Comparison of ENCODE assay signal across 21 cellular contexts in genomic region chr4:182644326-182645050, GRCh38.
DNase-seq lines count a peak whose midpoint lies in the region; TF ChIP-seq lines count a peak whose summit lies in the region.
"Had no signal": no experiment of that assay in that cellular context is flagged by ENCODE, and none has a peak within 500 bp of the region (broad histone marks: within the 10 kb centered on the region; RNA-seq: fewer than 3 reads in every experiment).

No MANE protein-coding gene starts in this region.

- peaks cover 23% of the 10 kb centered on the region for H3K4me1 ChIP-seq in mesodermal cell (ENCODE audit: control insufficient read depth, insufficient read depth, low read length, poor library complexity, severe bottlenecking)
- no peaks in the 10 kb centered on the region for H3K4me1 ChIP-seq in transverse colon
- H3K4me1 ChIP-seq: adrenal gland had no signal

- CTCF ChIA-PET in AG04449 (lab: Yijun Ruan, JAX), result no interaction called here

- TF ChIP-seq CTCF in AG04449 (IDR thresholded peaks at IDR 0.05; ENCODE audit: insufficient read depth, low read length, missing control alignments) (no peak), brain (conservative IDR thresholded peaks at IDR 0.05) (no peak), transverse colon (IDR thresholded peaks at IDR 0.05) (no peak)

- intact Hi-C loops in transverse colon (cut with DNase I; ENCODE audit: low total_unique reads), result no loop called here

- peaks cover 8 to 26% (median 11%) of the 10 kb centered on the region in 5 experiments for H3K9me3 Mint-ChIP-seq in brain
- H3K9me3 Mint-ChIP-seq: effector memory CD8-positive, alpha-beta T cell had no signal

- no peaks in the 10 kb centered on the region for H3K27me3 Mint-ChIP-seq in brain
- H3K27me3 Mint-ChIP-seq: activated CD8-positive, alpha-beta memory T cell treated with anti-CD3 and anti-CD28 coated beads, Interleukin-2, amount 10 ng/mL, durations not matched to agents 7 days and 5 days; effector memory CD8-positive, alpha-beta T cell had no signal

- H3K9me3 ChIP-seq in mesodermal cell (ENCODE audit: control insufficient read depth, low read length) (peaks cover 12% of the 10 kb centered on the region), transverse colon (no peaks in the 10 kb centered on the region)
- H3K9me3 ChIP-seq: adrenal gland had no signal

- DNase-seq in AG04449 (ENCODE audit: low read depth, low spot score) (peak; percentile 29), HS-27A (ENCODE audit: low read depth) (peak; percentile 7), NCI-H2227 treated with DMSO at 0.1 percent for 48 hours (lab: John Stamatoyannopoulos, UW) (no peak), NCI-H82 treated with DMSO at 0.1 percent for 48 hours (lab: John Stamatoyannopoulos, UW; ENCODE audit: unreplicated experiment) (no peak), transverse colon (no peak), SKM-1 (lab: John Stamatoyannopoulos, UW; ENCODE audit: unreplicated experiment) (no peak)
- DNase-seq: activated CD4-positive, alpha-beta T cell treated with anti-CD3 and anti-CD28 coated beads for 36 hours; activated CD8-positive, alpha-beta memory T cell treated with anti-CD3 and anti-CD28 coated beads, Interleukin-2, amount 10 ng/mL, durations not matched to agents 7 days and 5 days; DMS79; effector memory CD8-positive, alpha-beta T cell; hippocampal formation; KG1; NCI-H1048; NCI-H2029 treated with DMSO at 0.1 percent for 48 hours; NCI-H510A treated with DMSO at 0.1 percent for 48 hours; stimulated activated CD4-positive, alpha-beta T cell treated with anti-CD3 and anti-CD28 coated beads, Interleukin-12 subunit alpha, Interleukin-12 subunit beta, amount 100 ng/mL, for 4 hours; stimulated activated CD8-positive, alpha-beta memory T cell treated with anti-CD3 and anti-CD28 coated beads, Interleukin-4, amount 100 ng/mL, for 48 hours had no signal

- peak overlapping the region in 3 of 5 experiments; percentile 18 to 95 (median 83) for H3K27ac Mint-ChIP-seq in brain
- H3K27ac Mint-ChIP-seq: activated CD4-positive, alpha-beta T cell treated with anti-CD3 and anti-CD28 coated beads for 36 hours; activated CD8-positive, alpha-beta memory T cell treated with anti-CD3 and anti-CD28 coated beads, Interleukin-2, amount 10 ng/mL, durations not matched to agents 7 days and 5 days; effector memory CD8-positive, alpha-beta T cell; memory B cell had no signal

- peaks cover 48% of the 10 kb centered on the region for H3K36me3 Mint-ChIP-seq in brain
- H3K36me3 Mint-ChIP-seq: activated CD8-positive, alpha-beta memory T cell treated with anti-CD3 and anti-CD28 coated beads, Interleukin-2, amount 10 ng/mL, durations not matched to agents 7 days and 5 days; memory B cell had no signal

- H3K36me3 ChIP-seq in mesodermal cell (ENCODE audit: control insufficient read depth, insufficient read depth, low read length), result peaks cover 38% of the 10 kb centered on the region
- no peaks in the 10 kb centered on the region for H3K36me3 ChIP-seq in transverse colon
- H3K36me3 ChIP-seq: adrenal gland had no signal

- in situ Hi-C loops in transverse colon (cut with MboI; ENCODE audit: low pct_ligation_motif_present in 1 of 4, low pct_unique_long_range_greater_than_20kb in 1 of 4, low sequenced_read_pairs in 3 of 4), result no loop called here

- peaks cover 9% of the 10 kb centered on the region for H3K4me1 Mint-ChIP-seq in brain
- H3K4me1 Mint-ChIP-seq: activated CD4-positive, alpha-beta T cell treated with anti-CD3 and anti-CD28 coated beads for 36 hours; activated CD8-positive, alpha-beta memory T cell treated with anti-CD3 and anti-CD28 coated beads, Interleukin-2, amount 10 ng/mL, durations not matched to agents 7 days and 5 days; memory B cell had no signal

- no peak for TF ChIP-seq EP300 in transverse colon (IDR thresholded peaks at IDR 0.05; ENCODE audit: low read depth)

- WGBS in mesodermal cell (ENCODE audit: insufficient coverage in 2 of 2), 2 experiments, result 100% methylated on average over 1 of the region's 4 CpGs
- 77 to 83% methylated on average over 4 of the region's 4 CpGs for WGBS in transverse colon (ENCODE audit: low coverage in 1 of 2), 2 donors

- H3K4me3 ChIP-seq in AG04449 (ENCODE audit: low read depth, low read length) (no peak overlapping the region; the same call in 1 of the 2 replicates), mesodermal cell (ENCODE audit: extremely low read depth, insufficient read depth, low read length, poor library complexity, severe bottlenecking) (no peak overlapping the region), transverse colon (no peak overlapping the region)
- H3K4me3 ChIP-seq: adrenal gland had no signal

- TF ChIP-seq POLR2A in transverse colon (IDR thresholded peaks at IDR 0.05), result no peak

- no peak overlapping the region for H3K4me3 Mint-ChIP-seq in brain
- H3K4me3 Mint-ChIP-seq: activated CD4-positive, alpha-beta T cell treated with anti-CD3 and anti-CD28 coated beads for 36 hours; activated CD8-positive, alpha-beta memory T cell treated with anti-CD3 and anti-CD28 coated beads, Interleukin-2, amount 10 ng/mL, durations not matched to agents 7 days and 5 days; effector memory CD8-positive, alpha-beta T cell; memory B cell had no signal

- H3K27ac ChIP-seq in mesodermal cell (ENCODE audit: low read depth, low read length, severe bottlenecking) (peak overlapping the region; percentile 94), transverse colon (no peak overlapping the region)
- H3K27ac ChIP-seq: adrenal gland had no signal

- no peaks in the 10 kb centered on the region for H3K27me3 ChIP-seq in transverse colon
- H3K27me3 ChIP-seq: adrenal gland had no signal

- POLR2A ChIA-PET in AG04449 (lab: Yijun Ruan, JAX), result no interaction called here

Comparison
In these comparisons a context has a peak if more than half of its experiments do, and no peak if none do; other contexts are left out.
1. DNase-seq: peak in AG04449 (single experiment) and HS-27A (single experiment); none in NCI-H2227 treated with DMSO at 0.1 percent for 48 hours (single experiment), NCI-H82 treated with DMSO at 0.1 percent for 48 hours (single experiment), transverse colon (single experiment) and SKM-1 (single experiment).